Comparison of ENCODE assay signal across 13 cellular contexts in genomic region chr19:1373534-1374249, GRCh38. TPM values are rescaled to one million over a fixed set of nuclear protein-coding genes. Genes with fewer than 3 reads are reported as not detected.
DNase-seq lines count a peak whose midpoint lies in the region; ATAC-seq and TF ChIP-seq lines count a peak whose summit lies in the region.
"Had no signal": no experiment of that assay in that cellular context is flagged by ENCODE, and none has a peak within 500 bp of the region (broad histone marks: within the 10 kb centered on the region; RNA-seq: fewer than 3 reads in every experiment).

No MANE protein-coding gene starts in this region.

- H3K9me3 Mint-ChIP-seq in activated naive CD8-positive, alpha-beta T cell treated with anti-CD3 and anti-CD28 coated beads, Interleukin-2, amount 50 U/mL, for 24 hours: no peaks in the 10 kb centered on the region

- H3K4me3 Mint-ChIP-seq in activated naive CD8-positive, alpha-beta T cell treated with anti-CD3 and anti-CD28 coated beads, Interleukin-2, amount 50 U/mL, for 24 hours: no peak overlapping the region

- H3K27ac ChIP-seq in breast epithelium: peak overlapping the region; percentile 40 to 73
- no peak overlapping the region for H3K27ac ChIP-seq in mammary epithelial cell (ENCODE audit: insufficient read depth, low read depth, low read length)
- peak overlapping the region in 1 of 2 donors; percentile 80 for H3K27ac ChIP-seq in ovary
- H3K27ac ChIP-seq: A549 had no signal

- H3K9me3 ChIP-seq in breast epithelium (no peaks in the 10 kb centered on the region), mammary epithelial cell (replicated peaks; ENCODE audit: insufficient read depth, low read length) (no peaks in the 10 kb centered on the region), ovary (no peaks in the 10 kb centered on the region)
- H3K9me3 ChIP-seq: A549 had no signal

- H3K4me1 Mint-ChIP-seq in activated naive CD8-positive, alpha-beta T cell treated with anti-CD3 and anti-CD28 coated beads, Interleukin-2, amount 50 U/mL, for 24 hours: no peaks in the 10 kb centered on the region

- H3K4me3 ChIP-seq in breast epithelium: no peak overlapping the region
- H3K4me3 ChIP-seq in mammary epithelial cell (replicated peaks in 1 of 3; ENCODE audit: insufficient read depth in 1 of 3, low read depth in 2 of 3, low read length in 3 of 3): no peak overlapping the region
- H3K4me3 ChIP-seq in ovary: no peak overlapping the region
- H3K4me3 ChIP-seq: A549 had no signal

- DNase-seq in breast epithelium (ENCODE audit: low spot score in 2 of 2) (no peak), mammary epithelial cell (no peak), cardiac septum (ENCODE audit: low spot score) (peak; percentile 88), ovary (peak; percentile 88 to 95 (median 92)), KG1 (lab: John Stamatoyannopoulos, UW) (no peak)
- no peak for DNase-seq in activated naive CD8-positive, alpha-beta T cell treated with anti-CD3 and anti-CD28 coated beads, Interleukin-2, amount 50 U/mL, for 24 hours
- DNase-seq: activated CD4-positive, alpha-beta T cell treated with anti-CD3 and anti-CD28 coated beads for 4 hours; cortex of kidney; NCI-H1105; stimulated activated CD8-positive, alpha-beta memory T cell treated with anti-CD3 and anti-CD28 coated beads, Interleukin-4, amount 100 ng/mL, for 48 hours had no signal

- TF ChIP-seq EP300 in ovary (IDR thresholded peaks at IDR 0.05): no peak

- in situ Hi-C loops in mammary epithelial cell (cut with MboI; ENCODE audit: low sequenced_read_pairs in 2 of 2): no loop called here

- no peak overlapping the region for H3K4me2 ChIP-seq in mammary epithelial cell (ENCODE audit: insufficient read depth, low read depth, low read length)
- H3K4me2 ChIP-seq: A549 had no signal

- H3K9ac ChIP-seq in mammary epithelial cell (ENCODE audit: insufficient read depth, low read length): no peak overlapping the region

- H3K4me1 ChIP-seq in breast epithelium (no peaks in the 10 kb centered on the region), mammary epithelial cell (ENCODE audit: insufficient read depth, low read length) (no peaks in the 10 kb centered on the region), ovary (ENCODE audit: insufficient read depth) (peaks cover 12% of the 10 kb centered on the region)
- H3K4me1 ChIP-seq: A549 had no signal

- CTCF ChIA-PET in mammary epithelial cell (lab: Charles Lee; ENCODE audit: low non-redundant PET): no interaction called here

- peaks cover 11% of the 10 kb centered on the region for H3K36me3 Mint-ChIP-seq in activated naive CD8-positive, alpha-beta T cell treated with anti-CD3 and anti-CD28 coated beads, Interleukin-2, amount 50 U/mL, for 24 hours (ENCODE audit: low read depth)

- intact Hi-C loops in breast epithelium (cut with DNase I; ENCODE audit: low total_unique reads): no loop called here
- intact Hi-C loops in mammary epithelial cell (cut with micrococcal nuclease): no loop called here
- intact Hi-C loops in cardiac septum (cut with DNase I): loop anchor here (5.0 kb wide), 1 partner anchor 96 kb away; the partner anchor contains the start of gene FAM174C
- intact Hi-C loops in ovary (cut with DNase I): loop anchor here in 1 of 4 donors (10.0 kb wide), 1 partner anchor 49 kb away; no protein-coding TSS in a partner anchor

- WGBS in mammary epithelial cell (ENCODE audit: low coverage, missing lambda C conversion rate): 69% methylated on average over 21 of the region's 22 CpGs
- 12 to 40% (median 19%) methylated on average over 22 of the region's 22 CpGs for WGBS in ovary, 3 donors

- H3K36me3 ChIP-seq in breast epithelium: peaks cover 18% of the 10 kb centered on the region
- H3K36me3 ChIP-seq in mammary epithelial cell (ENCODE audit: insufficient read depth, low read length): peaks cover 4% of the 10 kb centered on the region
- no peaks in the 10 kb centered on the region for H3K36me3 ChIP-seq in ovary

- no peaks in the 10 kb centered on the region for H3K79me2 ChIP-seq in mammary epithelial cell (ENCODE audit: insufficient read depth, low read length)

- no peak overlapping the region for H2AFZ ChIP-seq in mammary epithelial cell (ENCODE audit: low read depth, low read length)

- no TSS peak for BruUV-seq in mammary epithelial cell (replicated peaks; lab: Mats Ljungman, UMichigan)

- H3K27me3 Mint-ChIP-seq in activated naive CD8-positive, alpha-beta T cell treated with anti-CD3 and anti-CD28 coated beads, Interleukin-2, amount 50 U/mL, for 24 hours: no peaks in the 10 kb centered on the region

- no peak for ATAC-seq in activated naive CD8-positive, alpha-beta T cell treated with anti-CD3 and anti-CD28 coated beads, Interleukin-2, amount 50 U/mL, for 24 hours
- ATAC-seq in GM21723 (IDR thresholded peaks at IDR 0.05; ENCODE audit: unreplicated experiment): no peak
- ATAC-seq in HG02623 (IDR thresholded peaks at IDR 0.05; ENCODE audit: unreplicated experiment): no peak
- ATAC-seq: A549 had no signal

- TF ChIP-seq POLR2A in breast epithelium (IDR thresholded peaks at IDR 0.05): no peak
- no peak for TF ChIP-seq POLR2A in ovary (IDR thresholded peaks at IDR 0.05)

- no peaks in the 10 kb centered on the region for H3K27me3 ChIP-seq in breast epithelium
- H3K27me3 ChIP-seq in mammary epithelial cell (ENCODE audit: insufficient read depth, low read length): no peaks in the 10 kb centered on the region
- no peaks in the 10 kb centered on the region for H3K27me3 ChIP-seq in ovary

- dilution Hi-C loops in mammary epithelial cell (cut with HindIII; ENCODE audit: low sequenced_read_pairs): loop anchor here (5.0 to 10.0 kb wide), 3 partner anchors 36 to 101 kb away; partner anchors contain the start of gene C19orf25

- H3K27ac Mint-ChIP-seq in activated naive CD8-positive, alpha-beta T cell treated with anti-CD3 and anti-CD28 coated beads, Interleukin-2, amount 50 U/mL, for 24 hours: no peak overlapping the region

- no peak for TF ChIP-seq CTCF in breast epithelium (IDR thresholded peaks at IDR 0.05)
- no peak for TF ChIP-seq CTCF in mammary epithelial cell (conservative IDR thresholded peaks at IDR 0.05 in 1 of 2, IDR thresholded peaks at IDR 0.05 in 1 of 2; ENCODE audit: extremely low read depth in 1 of 2, insufficient read depth in 1 of 2, low read depth in 1 of 2, low read length in 2 of 2)
- no peak for TF ChIP-seq CTCF in ovary (IDR thresholded peaks at IDR 0.05)

- no peaks in the 10 kb centered on the region for H4K20me1 ChIP-seq in mammary epithelial cell (ENCODE audit: insufficient read depth, low read length)

RNA-seq across cellular contexts. Expression of gene NDUFS7, which starts 10.0 kb away (rescaled TPM):
- total RNA-seq in breast epithelium (100 to 1,000 TPM in 1 of 3 donors, 10 to 100 TPM in 2; 67.5 to 122 (median 67.5) TPM), mammary epithelial cell (10 to 100 TPM; 34.3 to 73.6 TPM), cardiac septum (233 TPM), ovary (100 to 1,000 TPM in 1 of 7 donors, 10 to 100 TPM in 6; 65.6 to 112 (median 79.9) TPM)
- polyA plus RNA-seq in mammary epithelial cell (61.1 TPM), ovary (10 to 100 TPM in 1 of 2 donors, under 1 TPM in 1; 0.72 to 96.2 TPM)
- 11.9 TPM for polyA minus RNA-seq in mammary epithelial cell

RNA-seq across cellular contexts. Expression of gene GAMT, which starts 27.6 kb away (rescaled TPM):
- 10 to 100 TPM; 23.6 to 40.0 (median 30.3) TPM for total RNA-seq in breast epithelium
- total RNA-seq in mammary epithelial cell: 10 to 100 TPM in 1 of 2 donors, 1 to 10 TPM in 1; 4.2 to 19.5 TPM
- 8.0 TPM for polyA plus RNA-seq in mammary epithelial cell
- not detected for polyA minus RNA-seq in mammary epithelial cell
- total RNA-seq in cardiac septum: 51.6 TPM
- 10 to 100 TPM in 6 of 7 donors, 1 to 10 TPM in 1; 8.3 to 34.1 (median 20.1) TPM for total RNA-seq in ovary
- 10 to 100 TPM in 1 of 2 donors, 1 to 10 TPM in 1; 8.0 to 13.8 TPM for polyA plus RNA-seq in ovary

RNA-seq across cellular contexts. Expression of gene DAZAP1, which starts 33.7 kb away (rescaled TPM):
- total RNA-seq in breast epithelium (10 to 100 TPM; 35.8 to 50.9 (median 48.8) TPM), mammary epithelial cell (100 to 1,000 TPM in 1 of 2 donors, 10 to 100 TPM in 1; 32.8 to 163 TPM), cardiac septum (81.2 TPM), ovary (100 to 1,000 TPM in 1 of 7 donors, 10 to 100 TPM in 6; 35.4 to 113 (median 79.5) TPM)
- polyA plus RNA-seq in mammary epithelial cell (56.3 TPM), ovary (10 to 100 TPM; 29.6 to 58.5 TPM)
- 238 TPM for polyA minus RNA-seq in mammary epithelial cell

Comparison
In these comparisons a context has a peak if more than half of its experiments do, and no peak if none do; other contexts are left out.
1. DNase-seq: peak in cardiac septum (single experiment) and ovary (5 of 5); none in breast epithelium (0 of 2), mammary epithelial cell (single experiment), activated naive CD8-positive, alpha-beta T cell treated with anti-CD3 and anti-CD28 coated beads, Interleukin-2, amount 50 U/mL, for 24 hours (single experiment) and KG1 (single experiment).